17 cellular contexts compared by ENCODE assay signal in the genomic region with DNA sequence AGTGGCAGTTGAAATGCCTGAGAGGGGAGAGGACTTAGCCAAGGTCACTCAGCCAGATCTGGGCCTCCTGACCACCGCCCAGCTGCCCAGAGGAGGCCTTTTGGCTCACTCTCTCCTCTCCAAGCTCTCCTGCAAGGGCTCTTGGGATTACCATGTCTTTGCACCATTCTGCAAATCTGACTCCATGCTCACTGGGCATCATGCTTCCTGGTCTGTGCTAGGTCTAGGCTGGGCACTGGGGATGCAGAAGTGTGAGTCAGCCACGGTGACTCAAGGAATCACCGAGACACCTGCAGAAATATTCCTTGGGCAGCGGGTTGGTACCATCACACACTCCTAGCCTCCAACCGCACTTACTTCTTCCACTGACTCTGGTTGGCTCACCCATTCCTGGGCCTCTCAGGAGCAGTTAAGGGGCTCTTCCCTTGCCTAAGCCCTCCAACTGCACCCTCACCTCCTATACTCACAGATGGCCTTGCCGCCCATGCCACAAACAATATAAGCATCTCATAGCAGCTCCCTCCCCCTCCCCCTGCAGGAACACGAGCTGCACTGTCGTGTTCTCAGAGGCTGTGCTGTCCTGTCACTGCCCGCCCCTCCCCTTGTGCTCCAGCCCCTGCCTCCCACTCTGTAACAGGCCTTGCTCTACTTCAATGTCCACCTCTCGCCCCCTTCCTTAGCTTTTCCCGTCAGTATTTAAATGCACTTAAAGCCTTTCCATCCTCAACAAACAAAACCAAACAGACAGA. TPM values are rescaled to one million over a fixed set of nuclear protein-coding genes. Genes with fewer than 3 reads are reported as not detected.
A peak's percentile ranks its signal among the peaks of the same experiment; 100 is the strongest.
DNase-seq lines count a peak whose midpoint lies in the region; ATAC-seq lines count a peak whose summit lies in the region.
"Had no signal": no experiment of that assay in that cellular context is flagged by ENCODE, and none has a peak within 500 bp of the region (broad histone marks: within the 10 kb centered on the region; RNA-seq: fewer than 3 reads in every experiment).

No MANE protein-coding gene starts in this region.

- H3K23ac ChIP-seq in trophoblast cell (ENCODE audit: low read length), result no peak overlapping the region

- no peaks in the 10 kb centered on the region for H3K36me3 ChIP-seq in trophoblast cell (ENCODE audit: control insufficient read depth in 1 of 2, insufficient read depth in 2 of 2, low read length in 2 of 2)

- no peak overlapping the region for H3K14ac ChIP-seq in trophoblast cell (ENCODE audit: low read length)

- H2BK12ac ChIP-seq in trophoblast cell (ENCODE audit: low read length), result no peak overlapping the region

- no peak overlapping the region for H4K91ac ChIP-seq in trophoblast cell (ENCODE audit: low read depth, low read length)

- peaks cover 0 to 3% of the 10 kb centered on the region in 2 experiments for H3K4me1 ChIP-seq in trophoblast cell (ENCODE audit: control insufficient read depth in 1 of 2, insufficient read depth in 2 of 2, low read length in 2 of 2)

- no peaks in the 10 kb centered on the region for H3K79me1 ChIP-seq in trophoblast cell (ENCODE audit: low read length)

- H3K27me3 ChIP-seq in trophoblast cell (ENCODE audit: insufficient read depth, low read length), result no peaks in the 10 kb centered on the region

- no CpG with 5 or more reads among the region's 11 CpGs for WGBS in trophoblast cell (ENCODE audit: extremely low coverage, insufficient coverage, insufficient read length)

- H2BK120ac ChIP-seq in trophoblast cell (ENCODE audit: insufficient read depth, low read length, poor library complexity), result no peak overlapping the region

- DNase-seq in Daoy (ENCODE audit: low read depth), result peak; percentile 68
- DNase-seq in RKO (ENCODE audit: low spot score), result peak; percentile 50
- peak; percentile 10 for DNase-seq in occipital lobe (lab: John Stamatoyannopoulos, UW)
- no peak for DNase-seq in NCI-H1417 treated with DMSO at 0.1 percent for 48 hours (lab: John Stamatoyannopoulos, UW)
- no peak for DNase-seq in trophoblast cell
- DNase-seq in LoVo (ENCODE audit: low spot score), result no peak
- DNase-seq: activated B cell treated with CpG ODN at 0.5 μM for 24 hours; activated CD8-positive, alpha-beta memory T cell treated with anti-CD3 and anti-CD28 coated beads, Interleukin-2, amount 50 U/mL, for 48 hours; KG1; NCI-H187; NK-92 treated with Interleukin-12 subunit alpha and Interleukin-12 subunit beta, amount 100 ng/mL, for 24 hours; stimulated activated naive CD4-positive, alpha-beta T cell treated with Interleukin-2 at 50 U/mL for 16 hours; SW 1271 had no signal

- no peak overlapping the region for H3K4me3 ChIP-seq in trophoblast cell (ENCODE audit: low read depth, low read length)

- H3K9ac ChIP-seq in trophoblast cell (ENCODE audit: low read length), result no peak overlapping the region

- H3K4me2 ChIP-seq in trophoblast cell (ENCODE audit: low read length), result no peak overlapping the region

- no peak overlapping the region for H2AK5ac ChIP-seq in trophoblast cell (ENCODE audit: low read length)

- no peak overlapping the region for H2AFZ ChIP-seq in trophoblast cell (ENCODE audit: insufficient read depth, low read length, poor library complexity)

- H3K27ac ChIP-seq in trophoblast cell (ENCODE audit: low read depth, low read length), result no peak overlapping the region
- H3K27ac ChIP-seq: C4-2B had no signal

- no peak overlapping the region for H3K18ac ChIP-seq in trophoblast cell (ENCODE audit: low read length)

- no peaks in the 10 kb centered on the region for H3K79me2 ChIP-seq in trophoblast cell (ENCODE audit: control insufficient read depth, insufficient read depth, low read length, poor library complexity)

- peaks cover 6% of the 10 kb centered on the region for H3K9me3 ChIP-seq in trophoblast cell (ENCODE audit: insufficient read depth, low read depth, low read length)

- no peak overlapping the region for H2BK5ac ChIP-seq in trophoblast cell (ENCODE audit: low read depth, low read length, poor library complexity)

- H3K4ac ChIP-seq in trophoblast cell (ENCODE audit: low read depth, low read length), result no peak overlapping the region

- ATAC-seq in esophagus mucosa (peak; percentile 71), HG03045 (IDR thresholded peaks at IDR 0.05; ENCODE audit: unreplicated experiment) (no peak)
- ATAC-seq: activated naive CD4-positive, alpha-beta T cell treated with anti-CD3 and anti-CD28 coated beads, Interleukin-2, amount 50 U/mL, for 72 hours had no signal

- H4K8ac ChIP-seq in trophoblast cell (ENCODE audit: low read depth, low read length), result no peak overlapping the region

- H4K12ac ChIP-seq in trophoblast cell (ENCODE audit: low read depth, low read length), result no peak overlapping the region

RNA-seq across cellular contexts. Expression of gene CDCP2, which starts 34.8 kb away (rescaled TPM):
- not detected in 2 replicates for total RNA-seq in Daoy (2014; rRNA removed; shearing (Covaris generic))
- total RNA-seq in esophagus mucosa (not detected), occipital lobe (not detected)
- not detected in 2 replicates for polyA plus RNA-seq in trophoblast cell (2013)
- total RNA-seq: activated B cell treated with CpG ODN at 0.5 μM for 24 hours had no signal

Comparison
In these comparisons a context has a peak if more than half of its experiments do, and no peak if none do; other contexts are left out.
1. DNase-seq: peak in Daoy (single experiment), RKO (single experiment) and occipital lobe (single experiment); none in NCI-H1417 treated with DMSO at 0.1 percent for 48 hours (single experiment), trophoblast cell (0 of 2) and LoVo (single experiment).